In the genomic region with DNA sequence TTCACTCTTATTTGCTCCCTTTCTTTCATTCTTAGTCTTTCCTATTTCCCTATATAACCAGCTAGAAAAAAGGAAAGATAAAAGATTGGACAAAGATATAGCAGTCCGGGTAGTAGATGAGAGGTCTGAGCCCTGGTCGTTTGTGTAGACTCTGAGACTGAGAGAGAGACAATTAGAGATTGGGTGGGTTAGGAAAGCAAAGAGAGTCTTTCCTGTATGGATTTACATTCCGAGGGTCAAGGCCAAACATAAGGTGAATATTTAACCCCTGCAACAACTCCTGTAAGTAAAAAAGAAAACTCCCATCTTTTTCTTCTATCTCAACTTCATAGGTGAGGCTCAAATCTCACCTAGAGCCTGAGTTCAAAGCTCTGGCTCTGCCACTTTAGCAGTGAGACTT, we compare ENCODE assay signal across 19 cellular contexts.
"Had no signal": no experiment of that assay in that cellular context is flagged by ENCODE, and none has a peak within 500 bp of the region (broad histone marks: within the 10 kb centered on the region; RNA-seq: fewer than 3 reads in every experiment).

No MANE protein-coding gene starts in this region.

- H3K27me3 Mint-ChIP-seq: memory B cell had no signal

- H3K9me3 Mint-ChIP-seq: immature natural killer cell, memory B cell, naive B cell, nephron progenitor cell had no signal

- H3K27ac ChIP-seq: colonic mucosa, left ventricle myocardium inferior, lower lobe of right lung, neutrophil, psoas muscle had no signal

- H3K36me3 ChIP-seq: colonic mucosa, left ventricle myocardium inferior, lower lobe of right lung, neutrophil had no signal

- H3K4me3 Mint-ChIP-seq: immature natural killer cell, memory B cell, naive B cell, nephron progenitor cell had no signal

- H3K36me3 Mint-ChIP-seq: memory B cell, naive B cell had no signal

- H3K27ac Mint-ChIP-seq: immature natural killer cell, memory B cell, naive B cell, nephron progenitor cell had no signal

- H3K4me1 ChIP-seq: colonic mucosa had no signal

- FAIRE-seq: keratinocyte, small intestine had no signal

- DNase-seq: colonic mucosa; effector CD4-positive, alpha-beta T cell; foreskin melanocyte; hippocampal formation; immature natural killer cell; left cardiac atrium; left ventricle myocardium inferior; lower lobe of right lung; midbrain; naive B cell; nephron progenitor cell; psoas muscle; small intestine; stimulated activated CD4-positive, alpha-beta T cell treated with anti-CD3 and anti-CD28 coated beads, Interleukin-12 subunit alpha, Interleukin-12 subunit beta, amount 100 ng/mL, for 4 hours; stimulated activated naive CD4-positive, alpha-beta T cell treated with Interleukin-2 at 50 U/mL for 16 hours; trophoblast cell had no signal

- H3K9me3 ChIP-seq: colonic mucosa, left ventricle myocardium inferior, lower lobe of right lung, neutrophil, psoas muscle had no signal

- H3K4me3 ChIP-seq: colonic mucosa, left ventricle myocardium inferior, lower lobe of right lung, psoas muscle had no signal

- H3K27me3 ChIP-seq: colonic mucosa, neutrophil had no signal
